In genomic region chr17:35716173-35716572, GRCh38 we compare ENCODE assay signal across 18 cellular contexts. TPM values are rescaled to one million over a fixed set of nuclear protein-coding genes. Genes with fewer than 3 reads are reported as not detected.
DNase-seq lines count a peak whose midpoint lies in the region; ATAC-seq and TF ChIP-seq lines count a peak whose summit lies in the region.
"Had no signal": no experiment of that assay in that cellular context is flagged by ENCODE, and none has a peak within 500 bp of the region (broad histone marks: within the 10 kb centered on the region; RNA-seq: fewer than 3 reads in every experiment).

No MANE protein-coding gene starts in this region.

- intact Hi-C loops in breast epithelium (cut with DNase I; ENCODE audit: low total_unique reads), result no loop called here
- intact Hi-C loops in mammary epithelial cell (cut with micrococcal nuclease), result no loop called here
- intact Hi-C loops in ascending aorta (cut with DNase I), result loop anchor here (5.0 to 10.0 kb wide), 2 partner anchors 281 to 1464 kb away; partner anchors contain the start of gene SLFN12
- intact Hi-C loops in natural killer cell (cut with micrococcal nuclease), result no loop called here

- H3K27me3 Mint-ChIP-seq in natural killer cell (ENCODE audit: low read depth in 2 of 2), result no peaks in the 10 kb centered on the region

- in situ Hi-C loops in mammary epithelial cell (cut with MboI; ENCODE audit: low sequenced_read_pairs in 2 of 2), result no loop called here

- no peak overlapping the region for H3K4me3 ChIP-seq in breast epithelium
- no peak overlapping the region for H3K4me3 ChIP-seq in mammary epithelial cell (replicated peaks in 1 of 3; ENCODE audit: insufficient read depth in 1 of 3, low read depth in 2 of 3, low read length in 3 of 3)
- H3K4me3 ChIP-seq in ascending aorta, result no peak overlapping the region
- H3K4me3 ChIP-seq in parathyroid adenoma (ENCODE audit: low read depth, low read length), result no peak overlapping the region
- no peak overlapping the region for H3K4me3 ChIP-seq in thoracic aorta
- H3K4me3 ChIP-seq: MG63 had no signal

- TF ChIP-seq CTCF in breast epithelium (IDR thresholded peaks at IDR 0.05) (no peak), mammary epithelial cell (conservative IDR thresholded peaks at IDR 0.05 in 1 of 2, IDR thresholded peaks at IDR 0.05 in 1 of 2; ENCODE audit: extremely low read depth in 1 of 2, insufficient read depth in 1 of 2, low read depth in 1 of 2, low read length in 2 of 2) (no peak), ascending aorta (IDR thresholded peaks at IDR 0.05) (no peak), parathyroid adenoma (IDR thresholded peaks at IDR 0.05) (no peak), thoracic aorta (IDR thresholded peaks at IDR 0.05) (no peak), natural killer cell (IDR thresholded peaks at IDR 0.05) (no peak)

- no peaks in the 10 kb centered on the region for H3K27me3 ChIP-seq in breast epithelium
- H3K27me3 ChIP-seq in mammary epithelial cell (ENCODE audit: insufficient read depth, low read length), result no peaks in the 10 kb centered on the region
- no peaks in the 10 kb centered on the region for H3K27me3 ChIP-seq in ascending aorta
- no peaks in the 10 kb centered on the region for H3K27me3 ChIP-seq in parathyroid adenoma (ENCODE audit: control insufficient read depth, insufficient read depth, low read length)
- H3K27me3 ChIP-seq in thoracic aorta (replicated peaks; ENCODE audit: insufficient read depth), result no peaks in the 10 kb centered on the region
- H3K27me3 ChIP-seq: MG63 had no signal

- no peak overlapping the region for H3K9ac ChIP-seq in mammary epithelial cell (ENCODE audit: insufficient read depth, low read length)
- H3K9ac ChIP-seq in parathyroid adenoma, result no peak overlapping the region

- H3K27ac ChIP-seq in breast epithelium (peak overlapping the region; percentile 78 to 80), mammary epithelial cell (ENCODE audit: insufficient read depth, low read depth, low read length) (no peak overlapping the region), ascending aorta (peak overlapping the region; percentile 74 to 85), parathyroid adenoma (peak overlapping the region; percentile 66), thoracic aorta (peak overlapping the region; percentile 76 to 84)

- dilution Hi-C loops in mammary epithelial cell (cut with HindIII; ENCODE audit: low sequenced_read_pairs), result no loop called here

- H3K4me2 ChIP-seq in mammary epithelial cell (ENCODE audit: insufficient read depth, low read depth, low read length), result no peak overlapping the region
- no peak overlapping the region for H3K4me2 ChIP-seq in parathyroid adenoma (ENCODE audit: low read length)

- TF ChIP-seq POLR2A in breast epithelium (IDR thresholded peaks at IDR 0.05), result no peak

- peaks cover 9% of the 10 kb centered on the region for H3K36me3 Mint-ChIP-seq in natural killer cell

- 79% methylated on average over 3 of the region's 3 CpGs for WGBS in mammary epithelial cell (ENCODE audit: low coverage, missing lambda C conversion rate)

- H3K36me3 ChIP-seq in breast epithelium (no peaks in the 10 kb centered on the region), mammary epithelial cell (ENCODE audit: insufficient read depth, low read length) (peaks cover 33% of the 10 kb centered on the region), ascending aorta (peaks cover 10 to 14% of the 10 kb centered on the region in 2 donors), parathyroid adenoma (ENCODE audit: control insufficient read depth, insufficient read depth, low read length) (no peaks in the 10 kb centered on the region), thoracic aorta (no peaks in the 10 kb centered on the region)

- no peak overlapping the region for H3K4me3 Mint-ChIP-seq in natural killer cell

- ATAC-seq in thoracic aorta (ENCODE audit: insufficient number of reproducible peaks, low FRiP score, low read depth) (no peak), natural killer cell (no peak)

- H3K79me2 ChIP-seq in mammary epithelial cell (ENCODE audit: insufficient read depth, low read length) (no peaks in the 10 kb centered on the region), parathyroid adenoma (no peaks in the 10 kb centered on the region)

- CTCF ChIA-PET in mammary epithelial cell (lab: Charles Lee; ENCODE audit: low non-redundant PET), result no interaction called here

- H2AFZ ChIP-seq in mammary epithelial cell (ENCODE audit: low read depth, low read length) (no peak overlapping the region), parathyroid adenoma (no peak overlapping the region)

- DNase-seq in breast epithelium (ENCODE audit: low spot score in 2 of 2) (no peak), mammary epithelial cell (no peak), ascending aorta (ENCODE audit: low spot score in 2 of 2) (no peak), thoracic aorta (ENCODE audit: low spot score) (no peak), KG1 (lab: John Stamatoyannopoulos, UW) (no peak), natural killer cell (no peak), DMS 273 (lab: John Stamatoyannopoulos, UW; ENCODE audit: unreplicated experiment) (no peak)
- DNase-seq: C1 segment of cervical spinal cord; Caco-2; MG63; NCI-H1092 treated with DMSO at 0.1 percent for 48 hours; NCI-H1694; NCI-H2107; NCI-H226; NCI-H526 treated with DMSO at 0.1 percent for 48 hours; NK-92 treated with Interleukin-12 subunit alpha and Interleukin-12 subunit beta, amount 100 ng/mL, for 24 hours; OCI-M1 had no signal

- H3K4me1 ChIP-seq in breast epithelium (no peaks in the 10 kb centered on the region), mammary epithelial cell (ENCODE audit: insufficient read depth, low read length) (no peaks in the 10 kb centered on the region), ascending aorta (peaks cover 12 to 45% of the 10 kb centered on the region in 2 donors), parathyroid adenoma (peaks cover 42% of the 10 kb centered on the region), thoracic aorta (ENCODE audit: control insufficient read depth in 1 of 2, low read depth in 2 of 2) (peaks cover 42 to 67% of the 10 kb centered on the region in 2 donors)
- H3K4me1 ChIP-seq: Caco-2 had no signal

- no peaks in the 10 kb centered on the region for H4K20me1 ChIP-seq in mammary epithelial cell (ENCODE audit: insufficient read depth, low read length)

- H3K9me3 ChIP-seq in breast epithelium (no peaks in the 10 kb centered on the region), mammary epithelial cell (replicated peaks; ENCODE audit: insufficient read depth, low read length) (no peaks in the 10 kb centered on the region), ascending aorta (no peaks in the 10 kb centered on the region), parathyroid adenoma (ENCODE audit: control insufficient read depth, low read length) (no peaks in the 10 kb centered on the region), thoracic aorta (no peaks in the 10 kb centered on the region)
- H3K9me3 ChIP-seq: Caco-2, MG63 had no signal

- no peak overlapping the region for H3K27ac Mint-ChIP-seq in natural killer cell

- no TSS peak for BruUV-seq in mammary epithelial cell (replicated peaks; lab: Mats Ljungman, UMichigan)

- H3K4me1 Mint-ChIP-seq in natural killer cell, result no peaks in the 10 kb centered on the region

- H3K9me3 Mint-ChIP-seq in natural killer cell, result no peaks in the 10 kb centered on the region

RNA-seq across cellular contexts. Expression of gene RASL10B, which starts 15.3 kb away (rescaled TPM):
- 10 to 100 TPM in 2 of 3 donors, 1 to 10 TPM in 1; 5.9 to 27.8 (median 11.1) TPM for total RNA-seq in breast epithelium
- under 1 TPM; 0.19 to 0.67 TPM for total RNA-seq in mammary epithelial cell
- 0.07 TPM for polyA plus RNA-seq in mammary epithelial cell
- polyA minus RNA-seq in mammary epithelial cell, result not detected
- total RNA-seq in ascending aorta, result 9.9 TPM
- total RNA-seq in thoracic aorta, result 10 to 100 TPM in 1 of 2 donors, 1 to 10 TPM in 1; 2.4 to 24.1 TPM
- total RNA-seq in natural killer cell, result under 1 TPM in 1 of 3 donors, not detected in 2; 0.07 TPM

RNA-seq across cellular contexts. Expression of gene GAS2L2, which starts 36.9 kb away (rescaled TPM):
- total RNA-seq in breast epithelium (under 1 TPM; 0.29 to 0.33 (median 0.32) TPM), mammary epithelial cell (under 1 TPM in 1 of 2 donors, not detected in 1; 0.24 TPM), ascending aorta (not detected), thoracic aorta (not detected), natural killer cell (under 1 TPM in 1 of 3 donors, not detected in 2; 0.23 TPM)
- polyA plus RNA-seq in mammary epithelial cell, result 0.07 TPM
- polyA minus RNA-seq in mammary epithelial cell, result 0.31 TPM
- total RNA-seq: Caco-2 had no signal

RNA-seq across cellular contexts. Expression of gene C17orf50, which starts 44.5 kb away (rescaled TPM):
- not detected for total RNA-seq in breast epithelium
- total RNA-seq in mammary epithelial cell, result not detected
- not detected for polyA plus RNA-seq in mammary epithelial cell
- not detected for polyA minus RNA-seq in mammary epithelial cell
- total RNA-seq in ascending aorta, result not detected
- total RNA-seq in thoracic aorta, result not detected
- not detected for total RNA-seq in natural killer cell
- total RNA-seq: Caco-2 had no signal
